9 cellular contexts compared by ENCODE assay signal in genomic region chr7:44572771-44573170, GRCh38. TPM values are rescaled to one million over a fixed set of nuclear protein-coding genes. Genes with fewer than 3 reads are reported as not detected.
DNase-seq lines count a peak whose midpoint lies in the region; ATAC-seq, FAIRE-seq and TF ChIP-seq lines count a peak whose summit lies in the region.
"Had no signal": no experiment of that assay in that cellular context is flagged by ENCODE, and none has a peak within 500 bp of the region (broad histone marks: within the 10 kb centered on the region; RNA-seq: fewer than 3 reads in every experiment).

No MANE protein-coding gene starts in this region.

- H3K56ac ChIP-seq in H1 (replicated peaks; ENCODE audit: insufficient read length, low read depth, low read length), result no peak overlapping the region

- H3K4me1 ChIP-seq in BLaER1 (peaks cover 25% of the 10 kb centered on the region), H1 (replicated peaks in 1 of 4; ENCODE audit: control insufficient read depth in 3 of 4, insufficient read depth in 4 of 4, low read length in 3 of 4) (peaks cover 4 to 9% (median 5%) of the 10 kb centered on the region in 4 experiments; a peak in 5 of 7 replicates), neural progenitor cell (peaks cover 17% of the 10 kb centered on the region)

- no peak overlapping the region for H2BK20ac ChIP-seq in H1 (ENCODE audit: low read length)

- no peak for TF ChIP-seq RAD21 in H1 (IDR thresholded peaks at IDR 0.05 in 1 of 2, conservative IDR thresholded peaks at IDR 0.05 in 1 of 2; ENCODE audit: low read depth in 2 of 2, low read length in 2 of 2)

- H3K9ac ChIP-seq in BLaER1 (peak overlapping the region; percentile 98), H1 (replicated peaks in 1 of 4; ENCODE audit: extremely low read depth in 1 of 4, low read depth in 3 of 4, low read length in 3 of 4) (peak overlapping the region; percentile 78 to 87 (median 82); a peak in 6 of 7 replicates), neural progenitor cell (peak overlapping the region; percentile 73)

- no peak overlapping the region for H3K4ac ChIP-seq in H1 (replicated peaks; ENCODE audit: insufficient read length, low read depth, low read length)

- no peaks in the 10 kb centered on the region for H3K27me3 ChIP-seq in BLaER1
- H3K27me3 ChIP-seq in H1 (replicated peaks in 1 of 4; ENCODE audit: control insufficient read depth in 3 of 4, extremely low read depth in 1 of 4, insufficient read depth in 3 of 4, low read length in 3 of 4), result no peaks in the 10 kb centered on the region
- H3K27me3 ChIP-seq in neural progenitor cell, result no peaks in the 10 kb centered on the region

- H2AFZ ChIP-seq in H1 (ENCODE audit: low read length), result no peak overlapping the region
- no peak overlapping the region for H2AFZ ChIP-seq in neural progenitor cell (replicated peaks)

- H3K9me3 ChIP-seq in BLaER1 (no peaks in the 10 kb centered on the region), H1 (ENCODE audit: insufficient read depth in 2 of 2, low read depth in 1 of 2, low read length in 1 of 2) (no peaks in the 10 kb centered on the region), neural progenitor cell (ENCODE audit: low read depth) (no peaks in the 10 kb centered on the region)

- H3K27me3 Mint-ChIP-seq in neural progenitor cell (ENCODE audit: insufficient read depth, low read depth), result peaks cover 3% of the 10 kb centered on the region

- no peak overlapping the region for H3K14ac ChIP-seq in H1 (ENCODE audit: insufficient read length)

- peaks cover 23% of the 10 kb centered on the region for H3F3A ChIP-seq in neural progenitor cell (ENCODE audit: low read depth)

- H3K36me3 ChIP-seq in BLaER1 (peaks cover 82% of the 10 kb centered on the region), H1 (ENCODE audit: control insufficient read depth in 2 of 4, insufficient read depth in 4 of 4, low read length in 3 of 4) (peaks cover 41 to 53% (median 48%) of the 10 kb centered on the region in 4 experiments), neural progenitor cell (peaks cover 7% of the 10 kb centered on the region)

- no peak overlapping the region for H2BK120ac ChIP-seq in H1 (replicated peaks; ENCODE audit: low read depth, low read length)

- H2BK5ac ChIP-seq in H1 (ENCODE audit: low read depth, low read length), result no peak overlapping the region

- peak overlapping the region; percentile 96 for H3K27ac Mint-ChIP-seq in neural progenitor cell

- H2BK12ac ChIP-seq in H1 (ENCODE audit: low read depth, low read length), result no peak overlapping the region

- H4K5ac ChIP-seq in H1 (ENCODE audit: insufficient read length, low read depth, low read length), result no peak overlapping the region

- CTCF ChIA-PET in H1 (lab: Charles Lee; ENCODE audit: partially characterized antibody), result interaction anchor here (0.6 to 2.2 kb wide), 5 partner anchors 8 to 224 kb away, joined by 3 to 10 read pairs (median 5); no protein-coding TSS in a partner anchor

- H3K9me3 Mint-ChIP-seq in neural progenitor cell, result no peaks in the 10 kb centered on the region

- peak overlapping the region; percentile 97 for H3K27ac ChIP-seq in BLaER1
- no peak overlapping the region for H3K27ac ChIP-seq in H1 (ENCODE audit: low read depth, low read length)
- no peak overlapping the region for H3K27ac ChIP-seq in neural progenitor cell

- H4K20me1 ChIP-seq in BLaER1, result peaks cover 42% of the 10 kb centered on the region
- H4K20me1 ChIP-seq in H1 (replicated peaks in 1 of 2; ENCODE audit: control insufficient read depth in 1 of 2, insufficient read depth in 2 of 2, low read length in 2 of 2), result peaks cover 0 to 15% of the 10 kb centered on the region in 2 experiments
- no peaks in the 10 kb centered on the region for H4K20me1 ChIP-seq in neural progenitor cell (ENCODE audit: low read depth)

- peak overlapping the region; percentile 98 for H3K4me3 ChIP-seq in BLaER1
- H3K4me3 ChIP-seq in NB4 (ENCODE audit: low read depth, low read length), result peak overlapping the region; percentile 95
- H3K4me3 ChIP-seq in H1 (ENCODE audit: extremely low read depth in 1 of 4, insufficient read depth in 2 of 4, low read depth in 3 of 4, low read length in 4 of 4), result peak overlapping the region; percentile 63 to 95 (median 88); a peak in 7 of 8 replicates
- peak overlapping the region; percentile 73 for H3K4me3 ChIP-seq in neural progenitor cell

- peak overlapping the region; percentile 90; the same call in 1 of the 2 replicates for H2AK5ac ChIP-seq in H1 (ENCODE audit: low read depth, low read length)

- H3K79me2 ChIP-seq in H1 (ENCODE audit: control insufficient read depth in 1 of 2, insufficient read depth in 2 of 2, low read length in 2 of 2) (peaks cover 0 to 15% of the 10 kb centered on the region in 2 experiments; a peak in 3 of 4 replicates), neural progenitor cell (ENCODE audit: low read depth) (peaks cover 39% of the 10 kb centered on the region)

- DNase-seq in NB4 (ENCODE audit: low read depth) (no peak), H1 (ENCODE audit: low read depth in 1 of 2, low spot score in 2 of 2) (no peak), neural progenitor cell (ENCODE audit: low spot score) (no peak), DMS79 treated with DMSO at 0.1 percent for 48 hours (lab: John Stamatoyannopoulos, UW) (no peak), GDM1 (lab: John Stamatoyannopoulos, UW) (no peak)
- DNase-seq: NCI-H510A had no signal

- POLR2A ChIA-PET in H1 (lab: Charles Lee; ENCODE audit: partially characterized antibody), result interaction anchor here (0.6 to 8.6 kb wide), 10 partner anchors 9 to 225 kb away, joined by 3 to 89 read pairs (median 4); partner anchors contain the start of genes NUDCD3, OGDH and TMED4

- H3K79me1 ChIP-seq in H1 (ENCODE audit: low read depth, low read length), result peaks cover 4% of the 10 kb centered on the region

- ATAC-seq in HG02981 (IDR thresholded peaks at IDR 0.05; ENCODE audit: unreplicated experiment) (no peak), GM19463 (IDR thresholded peaks at IDR 0.05; ENCODE audit: unreplicated experiment) (no peak)

- whole genome bisulfite sequencing in H1 (ENCODE audit: extremely low coverage in 1 of 2, insufficient coverage in 1 of 2, insufficient read length in 1 of 2, insufficient replicate concordance in 2 of 2, low coverage in 1 of 2, low lambda C conversion rate in 2 of 2, missing lambda C conversion rate in 1 of 2), 2 experiments, result 92% methylated on average over 5 of the region's 5 CpGs; no CpG with 5 or more reads in 1 of the 2 experiments

- TF ChIP-seq POLR2A in NB4 (IDR thresholded peaks at IDR 0.05; ENCODE audit: extremely low read depth, insufficient read length), result no peak
- no peak for TF ChIP-seq POLR2A in H1 (IDR thresholded peaks at IDR 0.05; ENCODE audit: control extremely low read depth in 1 of 2, low read depth in 2 of 2, low read length in 2 of 2)

- H3K18ac ChIP-seq in H1 (ENCODE audit: extremely low read depth, low read length), result no peak overlapping the region

- peaks cover 12% of the 10 kb centered on the region; the same call in 1 of the 2 replicates for H3K23me2 ChIP-seq in H1 (ENCODE audit: low read depth, low read length)

- peaks cover 43% of the 10 kb centered on the region for H3K36me3 Mint-ChIP-seq in neural progenitor cell

- peaks cover 27% of the 10 kb centered on the region for H3K4me1 Mint-ChIP-seq in neural progenitor cell

- FAIRE-seq in H1 (lab: Jason Lieb, UNC), result no peak

- no peak overlapping the region; the same call in 1 of the 2 replicates for H4K8ac ChIP-seq in H1 (ENCODE audit: extremely low read depth, insufficient read depth, low read length)

- no peak overlapping the region for H3K23ac ChIP-seq in H1 (ENCODE audit: insufficient read length)

- no peak overlapping the region for H2BK15ac ChIP-seq in H1 (ENCODE audit: low read length)

- no peak for TF ChIP-seq EP300 in H1 (IDR thresholded peaks at IDR 0.05; ENCODE audit: borderline replicate concordance in 1 of 2, low read depth in 2 of 2, low read length in 2 of 2)

- no peak for TF ChIP-seq CTCF in NB4 (IDR thresholded peaks at IDR 0.05; ENCODE audit: low read depth, low read length)
- TF ChIP-seq CTCF in H1 (IDR thresholded peaks at IDR 0.05; ENCODE audit: control extremely low read depth in 1 of 3, insufficient read depth in 1 of 3, low read depth in 1 of 3, low read length in 3 of 3), result no peak
- no peak for TF ChIP-seq CTCF in neural progenitor cell (IDR thresholded peaks at IDR 0.05)

- H4K91ac ChIP-seq in H1 (replicated peaks; ENCODE audit: insufficient read length, low read length), result no peak overlapping the region

- peak overlapping the region; percentile 97 for H3K4me2 ChIP-seq in BLaER1
- H3K4me2 ChIP-seq in H1 (ENCODE audit: insufficient read depth in 1 of 2, low read depth in 2 of 2, low read length in 2 of 2), result peak overlapping the region; percentile 89 to 92
- peak overlapping the region; percentile 92 for H3K4me2 ChIP-seq in neural progenitor cell

- H3K4me3 Mint-ChIP-seq in neural progenitor cell, result peak overlapping the region; percentile 98

RNA-seq across cellular contexts. Expression of gene DDX56, which starts 0.9 kb away (rescaled TPM):
- total RNA-seq in H1 (2021; fragmentation: NEBNext Ultra II Directional; extraction: Animal tissue kit (Norgen Biotek cat#: 25700)), result 55.4 and 56.9 TPM in 2 replicates
- polyA plus RNA-seq in H1 (2011; rRNA removed), result 81.6 and 82.0 TPM in 2 replicates
- 79.6 TPM for polyA plus RNA-seq in H1 (2011; cell fraction: cytosol; rRNA removed)
- polyA plus RNA-seq in H1 (2011; cell fraction: nucleus; rRNA removed), result 179 TPM
- polyA plus RNA-seq in H1 (2012, experiment 1 of 2), result 73.0 to 92.1 TPM (median 90.5 TPM) in 4 replicates
- 88.4 TPM for polyA plus RNA-seq in H1 (2012, experiment 2 of 2)
- 59.0 TPM for polyA plus RNA-seq in H1 (2013, experiment 1 of 2)
- 54.2 TPM for polyA plus RNA-seq in H1 (2013, experiment 2 of 2)
- 82.6 and 86.4 TPM in 2 replicates for polyA minus RNA-seq in H1 (2011; rRNA and poly(A)+ RNA removed)
- 34.8 TPM for polyA minus RNA-seq in H1 (2011; cell fraction: cytosol; rRNA and poly(A)+ RNA removed)
- 64.0 TPM for polyA minus RNA-seq in H1 (2011; cell fraction: nucleus; rRNA and poly(A)+ RNA removed)
- total RNA-seq in neural progenitor cell (ENCODE audit: low replicate concordance), result 61.0 and 67.5 TPM in 2 replicates

RNA-seq across cellular contexts. Expression of gene TMED4, which starts 9.3 kb away (rescaled TPM):
- 41.1 and 44.9 TPM in 2 replicates for total RNA-seq in H1 (2021; fragmentation: NEBNext Ultra II Directional; extraction: Animal tissue kit (Norgen Biotek cat#: 25700))
- polyA plus RNA-seq in H1 (2011; rRNA removed), result 76.7 and 91.9 TPM in 2 replicates
- polyA plus RNA-seq in H1 (2011; cell fraction: cytosol; rRNA removed), result 72.2 TPM
- 68.9 TPM for polyA plus RNA-seq in H1 (2011; cell fraction: nucleus; rRNA removed)
- polyA plus RNA-seq in H1 (2012, experiment 1 of 2), result 39.2 to 48.0 TPM (median 42.1 TPM) in 4 replicates
- polyA plus RNA-seq in H1 (2012, experiment 2 of 2), result 39.9 TPM
- 40.7 TPM for polyA plus RNA-seq in H1 (2013, experiment 1 of 2)
- 46.2 TPM for polyA plus RNA-seq in H1 (2013, experiment 2 of 2)
- polyA minus RNA-seq in H1 (2011; rRNA and poly(A)+ RNA removed), result 38.6 and 54.2 TPM in 2 replicates
- polyA minus RNA-seq in H1 (2011; cell fraction: cytosol; rRNA and poly(A)+ RNA removed), result 47.6 TPM
- polyA minus RNA-seq in H1 (2011; cell fraction: nucleus; rRNA and poly(A)+ RNA removed), result 39.0 TPM
- total RNA-seq in neural progenitor cell (ENCODE audit: low replicate concordance), result 95.8 and 222 TPM in 2 replicates

RNA-seq across cellular contexts. Expression of gene NPC1L1, which starts 31.6 kb away (rescaled TPM):
- total RNA-seq in H1 (2021; fragmentation: NEBNext Ultra II Directional; extraction: Animal tissue kit (Norgen Biotek cat#: 25700)), result 0.06 TPM in 1 of 2 replicates, not detected in the other
- polyA plus RNA-seq in H1 (2011; rRNA removed), result 0.14 and 0.21 TPM in 2 replicates
- 0.10 TPM for polyA plus RNA-seq in H1 (2011; cell fraction: cytosol; rRNA removed)
- 0.31 TPM for polyA plus RNA-seq in H1 (2011; cell fraction: nucleus; rRNA removed)
- polyA plus RNA-seq in H1 (2012, experiment 1 of 2), result 0.09 to 0.18 TPM (median 0.13 TPM) in 3 of 4 replicates, not detected in the other
- polyA plus RNA-seq in H1 (2012, experiment 2 of 2), result 0.05 TPM
- polyA plus RNA-seq in H1 (2013, experiment 1 of 2), result 0.16 TPM
- polyA plus RNA-seq in H1 (2013, experiment 2 of 2), result 0.13 TPM
- polyA minus RNA-seq in H1 (2011; rRNA and poly(A)+ RNA removed), result 0.06 and 0.22 TPM in 2 replicates
- polyA minus RNA-seq in H1 (2011; cell fraction: cytosol; rRNA and poly(A)+ RNA removed), result not detected
- polyA minus RNA-seq in H1 (2011; cell fraction: nucleus; rRNA and poly(A)+ RNA removed), result not detected
- 0.09 TPM in 1 of 2 replicates, not detected in the other for total RNA-seq in neural progenitor cell (ENCODE audit: low replicate concordance)

RNA-seq across cellular contexts. Expression of gene OGDH, which starts 33.7 kb away (rescaled TPM):
- 89.1 and 91.6 TPM in 2 replicates for total RNA-seq in H1 (2021; fragmentation: NEBNext Ultra II Directional; extraction: Animal tissue kit (Norgen Biotek cat#: 25700))
- 71.6 and 108 TPM in 2 replicates for polyA plus RNA-seq in H1 (2011; rRNA removed)
- polyA plus RNA-seq in H1 (2011; cell fraction: cytosol; rRNA removed), result 60.6 TPM
- 125 TPM for polyA plus RNA-seq in H1 (2011; cell fraction: nucleus; rRNA removed)
- 47.3 to 67.1 TPM (median 62.3 TPM) in 4 replicates for polyA plus RNA-seq in H1 (2012, experiment 1 of 2)
- polyA plus RNA-seq in H1 (2012, experiment 2 of 2), result 58.0 TPM
- 38.5 TPM for polyA plus RNA-seq in H1 (2013, experiment 1 of 2)
- 34.1 TPM for polyA plus RNA-seq in H1 (2013, experiment 2 of 2)
- polyA minus RNA-seq in H1 (2011; rRNA and poly(A)+ RNA removed), result 126 and 130 TPM in 2 replicates
- polyA minus RNA-seq in H1 (2011; cell fraction: cytosol; rRNA and poly(A)+ RNA removed), result 53.8 TPM
- 46.3 TPM for polyA minus RNA-seq in H1 (2011; cell fraction: nucleus; rRNA and poly(A)+ RNA removed)
- total RNA-seq in neural progenitor cell (ENCODE audit: low replicate concordance), result 25.2 and 54.4 TPM in 2 replicates
